In the genomic region with DNA sequence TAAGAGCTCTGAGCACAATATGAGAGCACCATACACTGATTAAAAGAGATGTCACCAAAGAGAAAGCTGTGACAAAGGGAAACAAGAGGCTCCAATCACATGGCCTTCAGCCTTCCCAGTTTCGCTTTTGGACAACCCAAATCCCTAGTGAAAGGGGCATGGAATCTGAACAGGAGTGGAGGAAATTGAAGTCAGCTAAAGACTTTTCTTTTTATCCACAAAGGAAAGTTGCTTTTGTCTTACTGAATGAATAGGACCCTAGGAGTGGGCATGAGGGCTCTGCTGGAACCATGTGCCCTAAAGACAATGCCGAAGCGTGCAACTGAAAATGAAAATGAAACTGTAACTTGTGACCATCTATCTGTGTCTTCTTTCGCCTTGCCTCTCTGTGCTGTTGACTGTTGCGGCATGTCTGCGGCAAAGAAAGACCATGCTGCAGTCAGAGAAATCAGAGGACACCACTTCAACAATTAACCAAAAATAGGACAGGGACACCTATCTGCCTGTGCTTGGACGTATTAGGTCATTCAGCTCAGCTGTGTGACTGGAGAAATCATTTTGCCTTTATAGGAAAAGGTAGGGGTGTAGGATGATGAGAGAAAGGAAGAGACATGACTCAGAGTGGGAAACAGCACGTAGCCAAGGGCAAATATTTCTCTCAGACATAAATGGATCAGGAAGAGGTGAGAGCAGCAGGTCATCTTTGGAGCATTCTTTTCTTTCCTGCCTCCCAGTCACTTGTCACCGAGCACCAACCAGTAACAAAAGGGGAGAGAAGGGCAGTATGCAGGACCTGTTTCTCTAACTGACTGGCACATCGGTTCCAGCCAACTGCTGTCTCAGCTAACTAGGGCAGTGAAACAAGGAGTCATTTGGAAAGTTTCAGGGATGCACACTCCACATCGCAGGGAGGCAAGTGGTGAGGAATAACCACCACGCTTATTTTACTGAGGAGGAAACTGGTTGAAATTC, we compare ENCODE assay signal across 7 cellular contexts. TPM values are rescaled to one million over a fixed set of nuclear protein-coding genes. Genes with fewer than 3 reads are reported as not detected.
DNase-seq lines count a peak whose midpoint lies in the region; ATAC-seq and TF ChIP-seq lines count a peak whose summit lies in the region.

No MANE protein-coding gene starts in this region.

- H3K9ac ChIP-seq in skeletal muscle satellite cell (ENCODE audit: low read depth, low read length): peak overlapping the region; percentile 79
- H3K9ac ChIP-seq in mesendoderm (ENCODE audit: low read length): no peak overlapping the region

- peak overlapping the region; percentile 83 for H3K4me2 ChIP-seq in skeletal muscle satellite cell (ENCODE audit: low read length)
- no peak overlapping the region for H3K4me2 ChIP-seq in mesendoderm (ENCODE audit: low read length)

- H2BK15ac ChIP-seq in mesendoderm (replicated peaks; ENCODE audit: low read depth): no peak overlapping the region

- no peak overlapping the region for H2BK120ac ChIP-seq in mesendoderm (ENCODE audit: low read depth, low read length)

- ATAC-seq in GM21447 (IDR thresholded peaks at IDR 0.05; ENCODE audit: unreplicated experiment) (peak; percentile 98), foreskin keratinocyte (peak; percentile 94)

- H3K36me3 ChIP-seq in skeletal muscle satellite cell (ENCODE audit: insufficient read depth, low read length) (peaks cover 18% of the 10 kb centered on the region), mesendoderm (ENCODE audit: control insufficient read depth, insufficient read depth, low read length) (no peaks in the 10 kb centered on the region)

- H3K36me3 Mint-ChIP-seq in T-helper 2 cell treated with Interferon-gamma antibody and Interleukin-4, amounts not matched to agents 5 μg/mL and 100 μg/mL, for 36 hours (ENCODE audit: low read depth): no peaks in the 10 kb centered on the region

- DNase-seq in GM12865 (ENCODE audit: low read depth) (peak; percentile 84), HK-2 (ENCODE audit: unreplicated experiment) (peak; percentile 48), foreskin keratinocyte (peak; percentile 86 to 93), mesendoderm (no peak)
- no peak for DNase-seq in T-helper 2 cell treated with Interferon-gamma antibody and Interleukin-4, amounts not matched to agents 5 μg/mL and 100 μg/mL, for 36 hours (ENCODE audit: low spot score)

- no peaks in the 10 kb centered on the region for H3K79me1 ChIP-seq in mesendoderm (ENCODE audit: low read length)

- H3K27ac ChIP-seq in foreskin keratinocyte (peak overlapping the region; percentile 33), mesendoderm (ENCODE audit: low read depth, low read length) (no peak overlapping the region)

- H2BK5ac ChIP-seq in mesendoderm (ENCODE audit: low read length): no peak overlapping the region

- peaks cover 24% of the 10 kb centered on the region for H3K4me1 ChIP-seq in foreskin keratinocyte
- peaks cover 33% of the 10 kb centered on the region for H3K4me1 ChIP-seq in skeletal muscle satellite cell (ENCODE audit: control insufficient read depth, insufficient read depth, low read length)
- H3K4me1 ChIP-seq in mesendoderm (ENCODE audit: control insufficient read depth, low read depth, low read length): no peaks in the 10 kb centered on the region

- H3K4me3 ChIP-seq in GM12865 (ENCODE audit: low read depth, low read length): peak overlapping the region; percentile 46
- H3K4me3 ChIP-seq in skeletal muscle satellite cell (ENCODE audit: low read length): peak overlapping the region; percentile 62
- H3K4me3 ChIP-seq in mesendoderm (ENCODE audit: low read length): no peak overlapping the region

- no peak overlapping the region for H3K27ac Mint-ChIP-seq in T-helper 2 cell treated with Interferon-gamma antibody and Interleukin-4, amounts not matched to agents 5 μg/mL and 100 μg/mL, for 36 hours

- H3K56ac ChIP-seq in mesendoderm (ENCODE audit: low read length): no peak overlapping the region

- peaks cover 33% of the 10 kb centered on the region for H3K27me3 Mint-ChIP-seq in T-helper 2 cell treated with Interferon-gamma antibody and Interleukin-4, amounts not matched to agents 5 μg/mL and 100 μg/mL, for 36 hours (ENCODE audit: low read depth)

- no peak overlapping the region for H4K8ac ChIP-seq in mesendoderm (ENCODE audit: low read depth, low read length)

- no peak overlapping the region for H3K23ac ChIP-seq in mesendoderm (ENCODE audit: low read length)

- H3K9me3 ChIP-seq in skeletal muscle satellite cell (replicated peaks; ENCODE audit: low read length): no peaks in the 10 kb centered on the region

- H3K4me1 Mint-ChIP-seq in T-helper 2 cell treated with Interferon-gamma antibody and Interleukin-4, amounts not matched to agents 5 μg/mL and 100 μg/mL, for 36 hours (ENCODE audit: low read depth): peaks cover 10% of the 10 kb centered on the region

- H4K5ac ChIP-seq in mesendoderm (ENCODE audit: low read length): no peak overlapping the region

- H2AK5ac ChIP-seq in mesendoderm (ENCODE audit: low read length): no peak overlapping the region

- H3K18ac ChIP-seq in mesendoderm (ENCODE audit: low read length): no peak overlapping the region

- H3K9me3 Mint-ChIP-seq in T-helper 2 cell treated with Interferon-gamma antibody and Interleukin-4, amounts not matched to agents 5 μg/mL and 100 μg/mL, for 36 hours: no peaks in the 10 kb centered on the region

- WGBS in mesendoderm (ENCODE audit: extremely low coverage, insufficient coverage, low lambda C conversion rate): no CpG with 5 or more reads among the region's 12 CpGs

- no peaks in the 10 kb centered on the region for H3K79me2 ChIP-seq in mesendoderm (ENCODE audit: control insufficient read depth, insufficient read depth, low read length)

- no peaks in the 10 kb centered on the region for H3K27me3 ChIP-seq in foreskin keratinocyte
- H3K27me3 ChIP-seq in skeletal muscle satellite cell (ENCODE audit: control insufficient read depth, insufficient read depth, low read length): no peaks in the 10 kb centered on the region
- H3K27me3 ChIP-seq in mesendoderm (ENCODE audit: insufficient read depth, low read length, poor library complexity): no peaks in the 10 kb centered on the region

- H3K4me3 Mint-ChIP-seq in T-helper 2 cell treated with Interferon-gamma antibody and Interleukin-4, amounts not matched to agents 5 μg/mL and 100 μg/mL, for 36 hours: peak overlapping the region; percentile 77

- no peak for TF ChIP-seq CTCF in GM12865 (IDR thresholded peaks at IDR 0.05; ENCODE audit: insufficient read depth, low read depth, low read length, missing control alignments)
- no peak for TF ChIP-seq CTCF in foreskin keratinocyte (conservative IDR thresholded peaks at IDR 0.05)

- H3K4ac ChIP-seq in mesendoderm (ENCODE audit: low read depth, low read length): no peak overlapping the region

RNA-seq across cellular contexts. Expression of a gene that starts 12.3 kb away (rescaled TPM):
- 253 and 280 TPM in 2 replicates for total RNA-seq in foreskin keratinocyte
- polyA plus RNA-seq in foreskin keratinocyte: 181 and 220 TPM in 2 replicates
- total RNA-seq in skeletal muscle satellite cell (2012; rRNA removed): 125 and 199 TPM in 2 replicates
- polyA plus RNA-seq in mesendoderm (2013, experiment 1 of 2): 14.5 TPM
- polyA plus RNA-seq in mesendoderm (2013, experiment 2 of 2): 14.9 TPM

RNA-seq across cellular contexts. Expression of a gene that starts 13.0 kb away (rescaled TPM):
- total RNA-seq in foreskin keratinocyte: 1,286 and 1,415 TPM in 2 replicates
- 706 and 882 TPM in 2 replicates for polyA plus RNA-seq in foreskin keratinocyte
- total RNA-seq in skeletal muscle satellite cell (2012; rRNA removed): 1,125 and 1,633 TPM in 2 replicates
- 114 TPM for polyA plus RNA-seq in mesendoderm (2013, experiment 1 of 2)
- 115 TPM for polyA plus RNA-seq in mesendoderm (2013, experiment 2 of 2)

Comparison
In these comparisons a context has a peak if more than half of its experiments do, and no peak if none do; other contexts are left out.
1. DNase-seq: peak in GM12865 (single experiment), HK-2 (single experiment) and foreskin keratinocyte (2 of 2); none in T-helper 2 cell treated with Interferon-gamma antibody and Interleukin-4, amounts not matched to agents 5 μg/mL and 100 μg/mL, for 36 hours (single experiment) and mesendoderm (single experiment).